14 cellular contexts compared by ENCODE assay signal in genomic region chr22:22813126-22814075, GRCh38.
DNase-seq lines count a peak whose midpoint lies in the region; ATAC-seq and TF ChIP-seq lines count a peak whose summit lies in the region.
"Had no signal": no experiment of that assay in that cellular context is flagged by ENCODE, and none has a peak within 500 bp of the region (broad histone marks: within the 10 kb centered on the region; RNA-seq: fewer than 3 reads in every experiment).

No MANE protein-coding gene starts in this region.

- H3K36me3 ChIP-seq in ascending aorta (no peaks in the 10 kb centered on the region), thyroid gland (no peaks in the 10 kb centered on the region)
- H3K36me3 ChIP-seq: BE2C had no signal

- no peaks in the 10 kb centered on the region for H3K9me3 ChIP-seq in CD4-positive, alpha-beta T cell (ENCODE audit: control insufficient read depth, low read length)
- H3K9me3 ChIP-seq in ascending aorta: no peaks in the 10 kb centered on the region
- H3K9me3 ChIP-seq in thyroid gland: no peaks in the 10 kb centered on the region
- H3K9me3 ChIP-seq: BE2C had no signal

- no peak for TF ChIP-seq POLR2A in thyroid gland (IDR thresholded peaks at IDR 0.05)

- peak overlapping the region; percentile 66 for H3K27ac Mint-ChIP-seq in CD4-positive, alpha-beta T cell
- peak overlapping the region; percentile 84 to 86 for H3K27ac Mint-ChIP-seq in effector memory CD8-positive, alpha-beta T cell
- H3K27ac Mint-ChIP-seq in osteocyte (ENCODE audit: unreplicated experiment): no peak overlapping the region

- H3K9me3 Mint-ChIP-seq in CD4-positive, alpha-beta T cell: no peaks in the 10 kb centered on the region
- no peaks in the 10 kb centered on the region for H3K9me3 Mint-ChIP-seq in effector memory CD8-positive, alpha-beta T cell
- H3K9me3 Mint-ChIP-seq in osteocyte (ENCODE audit: unreplicated experiment): no peaks in the 10 kb centered on the region

- ATAC-seq in CD4-positive, alpha-beta T cell (ENCODE audit: poor library complexity): no peak
- ATAC-seq in effector memory CD8-positive, alpha-beta T cell (replicated peaks): no peak

- CTCF ChIA-PET in CD4-positive, alpha-beta T cell (lab: Charles Lee): interaction anchor here (0.9 to 1.3 kb wide), 2 partner anchors 11 to 64 kb away, joined by 3 to 5 read pairs; no protein-coding TSS in a partner anchor

- no peak overlapping the region for H3K4me3 Mint-ChIP-seq in CD4-positive, alpha-beta T cell
- H3K4me3 Mint-ChIP-seq in effector memory CD8-positive, alpha-beta T cell: no peak overlapping the region
- H3K4me3 Mint-ChIP-seq in osteocyte (ENCODE audit: unreplicated experiment): no peak overlapping the region

- DNase-seq in CD4-positive, alpha-beta T cell: no peak
- DNase-seq in G401 (ENCODE audit: low spot score) (peak; percentile 90), osteocyte (ENCODE audit: extremely low spot score, unreplicated experiment) (peak; percentile 74), KG1 (lab: John Stamatoyannopoulos, UW) (no peak), ascending aorta (ENCODE audit: low spot score in 2 of 2) (no peak), thyroid gland (no peak)
- no peak for DNase-seq in effector memory CD8-positive, alpha-beta T cell
- DNase-seq: BE2C, COR-L47, KBM-7, NCI-H1436, NCI-H2029, NCI-H510A, NCI-H82 had no signal

- intact Hi-C loops in CD4-positive, alpha-beta T cell (cut with DNase I, micrococcal nuclease): no loop called here
- intact Hi-C loops in ascending aorta (cut with DNase I): no loop called here
- intact Hi-C loops in thyroid gland (cut with DNase I): no loop called here

- H3K4me3 ChIP-seq in ascending aorta (no peak overlapping the region), thyroid gland (replicated peaks in 1 of 3) (no peak overlapping the region)

- WGBS in thyroid gland, 2 donors: 79 to 94% methylated on average over 2 to 3 of the region's 3 CpGs

- in situ Hi-C loops in G401 (cut with HindIII; ENCODE audit: low sequenced_read_pairs): no loop called here

- H3K4me1 Mint-ChIP-seq in CD4-positive, alpha-beta T cell (ENCODE audit: low read depth): peaks cover 81% of the 10 kb centered on the region
- peaks cover 62 to 85% of the 10 kb centered on the region in 2 donors for H3K4me1 Mint-ChIP-seq in effector memory CD8-positive, alpha-beta T cell (ENCODE audit: low read depth in 2 of 2)
- H3K4me1 Mint-ChIP-seq in osteocyte (ENCODE audit: unreplicated experiment): no peaks in the 10 kb centered on the region

- no peaks in the 10 kb centered on the region for H3K36me3 Mint-ChIP-seq in CD4-positive, alpha-beta T cell (ENCODE audit: low read depth)
- no peaks in the 10 kb centered on the region for H3K36me3 Mint-ChIP-seq in effector memory CD8-positive, alpha-beta T cell (ENCODE audit: insufficient read depth)
- H3K36me3 Mint-ChIP-seq in osteocyte (ENCODE audit: unreplicated experiment): no peaks in the 10 kb centered on the region

- H3K4me1 ChIP-seq in ascending aorta: no peaks in the 10 kb centered on the region
- no peaks in the 10 kb centered on the region for H3K4me1 ChIP-seq in thyroid gland
- H3K4me1 ChIP-seq: BE2C had no signal

- TF ChIP-seq CTCF in CD4-positive, alpha-beta T cell (IDR thresholded peaks at IDR 0.05): no peak
- TF ChIP-seq CTCF in osteocyte (IDR thresholded peaks at IDR 0.05) (no peak), ascending aorta (IDR thresholded peaks at IDR 0.05) (no peak), thyroid gland (IDR thresholded peaks at IDR 0.05) (no peak)

- no peak overlapping the region for H3K27ac ChIP-seq in CD4-positive, alpha-beta T cell (ENCODE audit: low read depth, low read length)
- H3K27ac ChIP-seq in ascending aorta (no peak overlapping the region), thyroid gland (no peak overlapping the region)

- POLR2A ChIA-PET in CD4-positive, alpha-beta T cell (lab: Charles Lee): interaction anchor here (1.1 kb wide), 1 partner anchor 11 kb away, joined by 3 read pairs; no protein-coding TSS in a partner anchor

- no peaks in the 10 kb centered on the region for H3K27me3 Mint-ChIP-seq in CD4-positive, alpha-beta T cell
- no peaks in the 10 kb centered on the region for H3K27me3 Mint-ChIP-seq in effector memory CD8-positive, alpha-beta T cell
- H3K27me3 Mint-ChIP-seq in osteocyte (ENCODE audit: unreplicated experiment): peaks cover 16% of the 10 kb centered on the region

- H3K27me3 ChIP-seq in CD4-positive, alpha-beta T cell (ENCODE audit: control insufficient read depth, insufficient read depth, low read length): no peaks in the 10 kb centered on the region
- H3K27me3 ChIP-seq in ascending aorta (no peaks in the 10 kb centered on the region), thyroid gland (no peaks in the 10 kb centered on the region)

Comparison
In these comparisons a context has a peak if more than half of its experiments do, and no peak if none do; other contexts are left out.
1. DNase-seq: peak in G401 (single experiment) and osteocyte (single experiment); none in CD4-positive, alpha-beta T cell (0 of 10), effector memory CD8-positive, alpha-beta T cell (0 of 3), KG1 (single experiment), ascending aorta (0 of 2) and thyroid gland (0 of 2).